ENCODE assay signal across 1 cellular context in genomic region chr20:7415427-7415826, GRCh38.
TF ChIP-seq lines count a peak whose summit lies in the region.

No MANE protein-coding gene starts in this region.

TF ChIP-seq in HepG2, 621 proteins besides CTCF, POLR2A, EP300 and RAD21 (continued from another document):
- TF ChIP-seq ZFP1 (CRISPR knock-in tag; IDR thresholded peaks at IDR 0.05) (no peak), ATF7 (IDR thresholded peaks at IDR 0.05) (peak; percentile 95), ATF7 (CRISPR knock-in tag; IDR thresholded peaks at IDR 0.05) (no peak), CREB1 (IDR thresholded peaks at IDR 0.05) (peak; percentile 61; the same call in 1 of the 2 replicates), CREB1 (CRISPR knock-in tag; IDR thresholded peaks at IDR 0.05) (no peak), MIXL1 (CRISPR knock-in tag; IDR thresholded peaks at IDR 0.05) (no peak), MAFK (conservative IDR thresholded peaks at IDR 0.05 in 1 of 2, IDR thresholded peaks at IDR 0.05 in 1 of 2; ENCODE audit: low read length in 2 of 2) (0 out of 4 replicates have a peak, but pooled peaks of 1 of the 2 experiments have one; percentile 4), ZNF562 (CRISPR knock-in tag; IDR thresholded peaks at IDR 0.05; ENCODE audit: borderline replicate concordance) (no peak), GMEB2 (CRISPR knock-in tag; IDR thresholded peaks at IDR 0.05; ENCODE audit: low read depth) (no peak), BRCA1 (CRISPR knock-in tag; IDR thresholded peaks at IDR 0.05) (no peak), NPAS2 (CRISPR knock-in tag; IDR thresholded peaks at IDR 0.05; ENCODE audit: borderline replicate concordance) (no peak), ZFX (CRISPR knock-in tag; IDR thresholded peaks at IDR 0.05; ENCODE audit: low read depth) (no peak), PHF8 (CRISPR knock-in tag; IDR thresholded peaks at IDR 0.05) (no peak), RXRB (CRISPR knock-in tag; IDR thresholded peaks at IDR 0.05; ENCODE audit: borderline replicate concordance) (no peak), ZIK1 (CRISPR knock-in tag; IDR thresholded peaks at IDR 0.05; ENCODE audit: borderline replicate concordance, low read depth) (no peak), TMF1 (CRISPR knock-in tag; IDR thresholded peaks at IDR 0.05; ENCODE audit: low read depth) (no peak), GABPA (IDR thresholded peaks at IDR 0.05; ENCODE audit: low read depth, low read length) (no peak), GABPA (CRISPR knock-in tag; IDR thresholded peaks at IDR 0.05; ENCODE audit: low read depth) (no peak), ZNF597 (CRISPR knock-in tag; IDR thresholded peaks at IDR 0.05) (no peak), ZNF451 (CRISPR knock-in tag; IDR thresholded peaks at IDR 0.05) (no peak)
TF ChIP-seq in HepG2: peak in this region for 3.
